Comparison of ENCODE assay signal across 26 cellular contexts in the genomic region with DNA sequence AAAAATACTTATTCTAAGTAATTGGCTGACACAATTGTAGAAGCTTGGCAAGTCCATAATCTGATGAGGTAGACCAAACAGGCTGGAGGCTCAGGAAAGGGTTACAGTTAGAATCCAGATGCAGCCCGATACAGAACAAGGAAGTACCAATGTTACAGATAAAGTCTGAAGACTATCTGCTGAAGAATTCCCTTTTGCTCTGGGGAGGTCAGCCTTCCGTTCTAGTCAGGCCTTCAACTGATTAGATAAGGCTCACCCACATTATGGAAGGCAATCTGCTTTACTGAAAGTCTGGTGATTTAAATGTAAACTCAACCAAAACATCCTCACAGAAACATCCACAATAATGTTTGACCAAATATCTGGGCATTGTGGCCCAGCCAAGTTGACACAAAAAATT.
"Had no signal": no experiment of that assay in that cellular context is flagged by ENCODE, and none has a peak within 500 bp of the region (broad histone marks: within the 10 kb centered on the region; RNA-seq: fewer than 3 reads in every experiment).

No MANE protein-coding gene starts in this region.

- H3K9me3 ChIP-seq: left ventricle myocardium inferior, mucosa of descending colon, pancreas, prostate gland, stomach, testis, thyroid gland, transverse colon, upper lobe of left lung, vagina had no signal

- ATAC-seq: mucosa of descending colon; naive thymus-derived CD4-positive, alpha-beta T cell; natural killer cell treated with Interleukin-12 subunit alpha and Interleukin-12 subunit beta and Interleukin-15 and Interleukin-18, amount 100 ng/mL, for 72 hours; pancreas; right cardiac atrium; sciatic nerve; stimulated activated naive B cell treated with anti-CD40 and anti-IgM and Interleukin-4, amounts not matched to agents 10 μg/mL and 1 μg/mL and 100 μg/mL, for 72 hours; stimulated activated naive CD8-positive, alpha-beta T cell treated with anti-CD3 and anti-CD28 coated beads, Interleukin-15, Interleukin-2, amounts not matched to agents 100 U/mL and 50 U/mL, for 24 hours had no signal

- H3K4me1 ChIP-seq: left ventricle myocardium inferior, pancreas, prostate gland, stomach, testis, thyroid gland, transverse colon, upper lobe of left lung, vagina had no signal

- H3K27me3 ChIP-seq: pancreas, stomach, testis, thyroid gland, transverse colon, upper lobe of left lung, vagina had no signal

- H3K27ac ChIP-seq: left ventricle myocardium inferior, pancreas, prostate gland, skin epidermis, stomach, testis, thyroid gland, transverse colon, upper lobe of left lung, vagina had no signal

- DNase-seq: islet precursor cell; left ventricle myocardium inferior; midbrain; mucosa of descending colon; naive thymus-derived CD4-positive, alpha-beta T cell; pancreas; posterior cingulate gyrus; retina; right cardiac atrium; stimulated activated CD4-positive, alpha-beta T cell treated with anti-CD3 and anti-CD28 coated beads, Interleukin-12 subunit alpha, Interleukin-12 subunit beta, amount 100 ng/mL, for 4 hours; stimulated activated CD4-positive, alpha-beta T cell treated with anti-CD3 and anti-CD28 coated beads, Interleukin-15, amount 100 ng/mL, for 24 hours; stimulated activated CD4-positive, alpha-beta T cell treated with anti-CD3 and anti-CD28 coated beads, Interleukin-2, amount 100 ng/mL, for 24 hours; stimulated activated CD4-positive, alpha-beta T cell treated with anti-CD3 and anti-CD28 coated beads, Interleukin-4, amount 100 ng/mL, for 1 hour; stimulated activated naive B cell treated with anti-CD40 and anti-IgM and Interleukin-4, amounts not matched to agents 10 μg/mL and 1 μg/mL and 100 μg/mL, for 72 hours; stimulated activated naive CD8-positive, alpha-beta T cell treated with anti-CD3 and anti-CD28 coated beads, Interleukin-15, Interleukin-2, amounts not matched to agents 100 U/mL and 50 U/mL, for 24 hours; stomach; testis; thyroid gland; transverse colon; upper lobe of left lung had no signal

- H3K4me3 ChIP-seq: left ventricle myocardium inferior, lung, mucosa of descending colon, pancreas, prostate gland, skin epidermis, stomach, testis, thyroid gland, transverse colon, upper lobe of left lung, vagina had no signal

- H3K36me3 ChIP-seq: left ventricle myocardium inferior, pancreas, prostate gland, stomach, thyroid gland, transverse colon, upper lobe of left lung, vagina had no signal
